ENCODE assay signal across 23 cellular contexts in genomic region chr6:147758305-147758704, GRCh38.
"Had no signal": no experiment of that assay in that cellular context is flagged by ENCODE, and none has a peak within 500 bp of the region (broad histone marks: within the 10 kb centered on the region; RNA-seq: fewer than 3 reads in every experiment).

No MANE protein-coding gene starts in this region.

- H3K4me3 Mint-ChIP-seq: activated CD4-positive, alpha-beta memory T cell treated with anti-CD3 and anti-CD28 coated beads for 36 hours; activated naive CD4-positive, alpha-beta T cell treated with anti-CD3 and anti-CD28 coated beads, Interleukin-2, amount 10 ng/mL, durations not matched to agents 7 days and 5 days; activated T-cell treated with anti-CD3 and anti-CD28 coated beads, Interleukin-2, amount 50 U/mL, for 72 hours; immature natural killer cell; naive thymus-derived CD4-positive, alpha-beta T cell; neural progenitor cell; type B pancreatic cell had no signal

- H3K4me1 ChIP-seq: body of pancreas, lower lobe of right lung, neural progenitor cell, spleen, vagina had no signal

- H3K27me3 ChIP-seq: body of pancreas, cardiac muscle cell, neural progenitor cell, sigmoid colon, spleen, vagina had no signal

- H3K9me3 ChIP-seq: vagina had no signal

- H3K36me3 Mint-ChIP-seq: activated CD4-positive, alpha-beta memory T cell treated with anti-CD3 and anti-CD28 coated beads for 36 hours; activated naive CD4-positive, alpha-beta T cell treated with anti-CD3 and anti-CD28 coated beads, Interleukin-2, amount 10 ng/mL, durations not matched to agents 7 days and 5 days; immature natural killer cell; naive thymus-derived CD4-positive, alpha-beta T cell; type B pancreatic cell had no signal

- H3K27ac ChIP-seq: body of pancreas, cardiac muscle cell, lower lobe of right lung, neural progenitor cell, sigmoid colon, spleen, thoracic aorta, vagina had no signal

- H3K4me3 ChIP-seq: body of pancreas, cardiac muscle cell, lower lobe of right lung, neural progenitor cell, sigmoid colon, spleen, thoracic aorta, vagina had no signal

- H3K9me3 Mint-ChIP-seq: activated naive CD4-positive, alpha-beta T cell treated with anti-CD3 and anti-CD28 coated beads, Interleukin-2, amount 10 ng/mL, durations not matched to agents 7 days and 5 days; type B pancreatic cell had no signal

- H3K4me1 Mint-ChIP-seq: activated naive CD4-positive, alpha-beta T cell treated with anti-CD3 and anti-CD28 coated beads, Interleukin-2, amount 10 ng/mL, durations not matched to agents 7 days and 5 days; immature natural killer cell; naive thymus-derived CD4-positive, alpha-beta T cell had no signal

- H3K27me3 Mint-ChIP-seq: activated CD4-positive, alpha-beta memory T cell treated with anti-CD3 and anti-CD28 coated beads for 36 hours; activated naive CD4-positive, alpha-beta T cell treated with anti-CD3 and anti-CD28 coated beads, Interleukin-2, amount 10 ng/mL, durations not matched to agents 7 days and 5 days; type B pancreatic cell had no signal

- H3K27ac Mint-ChIP-seq: activated CD4-positive, alpha-beta memory T cell treated with anti-CD3 and anti-CD28 coated beads for 36 hours; activated naive CD4-positive, alpha-beta T cell treated with anti-CD3 and anti-CD28 coated beads, Interleukin-2, amount 10 ng/mL, durations not matched to agents 7 days and 5 days; activated T-cell treated with anti-CD3 and anti-CD28 coated beads, Interleukin-2, amount 50 U/mL, for 72 hours; immature natural killer cell; naive thymus-derived CD4-positive, alpha-beta T cell; neural progenitor cell; type B pancreatic cell had no signal

- H3K36me3 ChIP-seq: cardiac muscle cell, lower lobe of right lung, neural progenitor cell, sigmoid colon, spleen, thoracic aorta, vagina had no signal

- DNase-seq: activated CD4-positive, alpha-beta memory T cell treated with anti-CD3 and anti-CD28 coated beads for 36 hours; activated CD4-positive, alpha-beta T cell treated with anti-CD3 and anti-CD28 coated beads for 48 hours; activated effector memory CD4-positive, alpha-beta T cell treated with anti-CD3 and anti-CD28 coated beads, Interleukin-2, amount 50 U/mL, for 16 hours; activated naive CD4-positive, alpha-beta T cell treated with anti-CD3 and anti-CD28 coated beads, Interleukin-2, amount 10 ng/mL, durations not matched to agents 7 days and 5 days; activated T-cell treated with anti-CD3 and anti-CD28 coated beads, Interleukin-2, amount 50 U/mL, for 72 hours; anterior cingulate cortex; body of pancreas; effector CD4-positive, alpha-beta T cell; erythroblast; foreskin melanocyte; immature natural killer cell; lower lobe of right lung; naive thymus-derived CD4-positive, alpha-beta T cell; sigmoid colon; spleen; stimulated activated CD4-positive, alpha-beta T cell treated with anti-CD3 and anti-CD28 coated beads, Interleukin-4, amount 100 ng/mL, for 1 hour; stimulated activated naive CD4-positive, alpha-beta T cell; T1000 had no signal
